In the genomic region with DNA sequence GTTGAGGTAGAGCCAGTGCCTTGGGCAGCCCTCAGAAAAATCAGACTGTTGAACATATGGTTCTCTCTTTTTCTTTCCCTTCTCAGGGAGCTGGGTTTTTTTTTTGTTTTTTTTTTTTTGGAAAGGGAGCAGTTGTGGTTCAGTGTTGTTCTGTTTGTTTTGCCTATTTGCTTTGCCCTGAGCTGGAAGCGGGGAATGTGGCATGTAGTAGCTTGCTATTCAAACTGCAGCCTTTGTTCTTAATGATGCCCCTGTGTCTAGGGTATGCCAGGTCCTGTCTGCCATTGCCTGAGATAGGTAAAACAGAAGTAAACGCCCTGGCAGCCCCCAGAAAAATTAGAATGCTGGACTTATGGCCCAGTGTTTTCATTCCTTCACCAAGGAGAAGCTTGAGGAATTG, we compare ENCODE assay signal across 22 cellular contexts. TPM values are rescaled to one million over a fixed set of nuclear protein-coding genes. Genes with fewer than 3 reads are reported as not detected.
DNase-seq lines count a peak whose midpoint lies in the region; ATAC-seq and TF ChIP-seq lines count a peak whose summit lies in the region.
"Had no signal": no experiment of that assay in that cellular context is flagged by ENCODE, and none has a peak within 500 bp of the region (broad histone marks: within the 10 kb centered on the region; RNA-seq: fewer than 3 reads in every experiment).

No MANE protein-coding gene starts in this region.

- CTCF ChIA-PET in PC-3 (lab: Charles Lee) = no interaction called here
- CTCF ChIA-PET in CD8-positive, alpha-beta memory T cell (lab: Charles Lee) = no interaction called here

- H2AFZ ChIP-seq in PC-3 (ENCODE audit: low read length) = no peak overlapping the region

- intact Hi-C loops in PC-3 (cut with micrococcal nuclease) (no loop called here), left ventricle myocardium inferior (cut with micrococcal nuclease) (no loop called here)

- no peaks in the 10 kb centered on the region for H4K20me1 ChIP-seq in PC-3 (ENCODE audit: low read length)
- H4K20me1 ChIP-seq: BLaER1 had no signal

- H3K9me3 ChIP-seq in PC-3 (ENCODE audit: low read length) (no peaks in the 10 kb centered on the region), left ventricle myocardium inferior (replicated peaks) (no peaks in the 10 kb centered on the region)
- H3K9me3 ChIP-seq in CD8-positive, alpha-beta memory T cell (ENCODE audit: low read length) = no peaks in the 10 kb centered on the region
- H3K9me3 ChIP-seq: BLaER1 had no signal

- H3K36me3 ChIP-seq in PC-3 (ENCODE audit: low read depth, low read length) = no peaks in the 10 kb centered on the region
- no peaks in the 10 kb centered on the region for H3K36me3 ChIP-seq in CD8-positive, alpha-beta memory T cell (ENCODE audit: insufficient read depth, low read length)
- no peaks in the 10 kb centered on the region for H3K36me3 ChIP-seq in left ventricle myocardium inferior
- H3K36me3 ChIP-seq: BLaER1 had no signal

- H3K4me3 Mint-ChIP-seq in CD8-positive, alpha-beta memory T cell = no peak overlapping the region
- H3K4me3 Mint-ChIP-seq: CD4-positive, CD25-positive, alpha-beta regulatory T cell had no signal

- H3K27ac ChIP-seq in PC-3 (ENCODE audit: low read length) = no peak overlapping the region
- H3K27ac ChIP-seq in epithelial cell of prostate = peak overlapping the region; percentile 12
- H3K27ac ChIP-seq in CD8-positive, alpha-beta memory T cell (ENCODE audit: low read depth, low read length) = no peak overlapping the region
- no peak overlapping the region for H3K27ac ChIP-seq in left ventricle myocardium inferior (replicated peaks)
- H3K27ac ChIP-seq: BLaER1, HL-60, SK-N-MC had no signal

- DNase-seq in DMS153 treated with DMSO at 0.1 percent for 48 hours (lab: John Stamatoyannopoulos, UW; ENCODE audit: unreplicated experiment) = peak; percentile 40
- peak; percentile 47 for DNase-seq in NCI-H1105 (lab: John Stamatoyannopoulos, UW)
- peak; percentile 15 for DNase-seq in PC-3
- DNase-seq in epithelial cell of prostate (ENCODE audit: low read depth, low spot score) = peak; percentile 36
- no peak for DNase-seq in GM19238 (ENCODE audit: insufficient read length, low spot score)
- no peak for DNase-seq in CD8-positive, alpha-beta memory T cell
- DNase-seq in left ventricle myocardium inferior = no peak
- no peak for DNase-seq in dedifferentiated amniotic fluid mesenchymal stem cell (ENCODE audit: extremely low spot score)
- DNase-seq: CD4-positive, CD25-positive, alpha-beta regulatory T cell; DMS79 treated with DMSO at 0.1 percent for 48 hours; GF-D8; Karpas-422; NCI-H1092 treated with DMSO at 0.1 percent for 48 hours; NCI-H2029; NCI-H69; SIG-M5 had no signal

- H3K4me1 ChIP-seq in PC-3 (ENCODE audit: insufficient read depth, low read length) (0 out of 2 replicates have a peak, but pooled peaks cover 3% of the 10 kb centered on the region), left ventricle myocardium inferior (no peaks in the 10 kb centered on the region)
- H3K4me1 ChIP-seq in CD8-positive, alpha-beta memory T cell (ENCODE audit: insufficient read depth, low read length) = no peaks in the 10 kb centered on the region
- H3K4me1 ChIP-seq: BLaER1 had no signal

- no TSS peak for BruUV-seq in PC-3 (replicated peaks; lab: Mats Ljungman, UMichigan)

- H3K27me3 ChIP-seq in PC-3 (ENCODE audit: low read length) (no peaks in the 10 kb centered on the region), left ventricle myocardium inferior (ENCODE audit: low read depth) (no peaks in the 10 kb centered on the region)
- H3K27me3 ChIP-seq in CD8-positive, alpha-beta memory T cell (ENCODE audit: insufficient read depth, low read length, poor library complexity, severe bottlenecking) = no peaks in the 10 kb centered on the region
- H3K27me3 ChIP-seq: BLaER1 had no signal

- no peaks in the 10 kb centered on the region for H3K9me3 Mint-ChIP-seq in CD8-positive, alpha-beta memory T cell

- no peaks in the 10 kb centered on the region for H3F3A ChIP-seq in PC-3 (ENCODE audit: low read length, unreplicated experiment)

- no peaks in the 10 kb centered on the region for H3K36me3 Mint-ChIP-seq in CD8-positive, alpha-beta memory T cell
- H3K36me3 Mint-ChIP-seq: CD4-positive, CD25-positive, alpha-beta regulatory T cell had no signal

- no peak for TF ChIP-seq CTCF in PC-3 (conservative IDR thresholded peaks at IDR 0.05; ENCODE audit: low read depth, low read length)
- no peak for TF ChIP-seq CTCF in left ventricle myocardium inferior (IDR thresholded peaks at IDR 0.05; ENCODE audit: borderline replicate concordance)

- peaks cover 9 to 37% of the 10 kb centered on the region in 2 donors for H3K27me3 Mint-ChIP-seq in CD8-positive, alpha-beta memory T cell

- no peaks in the 10 kb centered on the region for H3K79me2 ChIP-seq in PC-3 (ENCODE audit: low read length)

- POLR2A ChIA-PET in PC-3 (lab: Charles Lee; ENCODE audit: unreplicated experiment) = no interaction called here
- POLR2A ChIA-PET in CD8-positive, alpha-beta memory T cell (lab: Charles Lee) = no interaction called here

- no peak for ATAC-seq in PC-3

- no peak overlapping the region for H3K4me2 ChIP-seq in PC-3 (ENCODE audit: low read length)
- H3K4me2 ChIP-seq: BLaER1 had no signal

- no peaks in the 10 kb centered on the region for H3K9me2 ChIP-seq in PC-3 (replicated peaks; ENCODE audit: low read length)

- no peaks in the 10 kb centered on the region for H3K4me1 Mint-ChIP-seq in CD8-positive, alpha-beta memory T cell
- H3K4me1 Mint-ChIP-seq: CD4-positive, CD25-positive, alpha-beta regulatory T cell had no signal

- H3K9ac ChIP-seq in PC-3 (ENCODE audit: low read length) = no peak overlapping the region
- H3K9ac ChIP-seq: BLaER1 had no signal

- H3K27ac Mint-ChIP-seq in CD8-positive, alpha-beta memory T cell = no peak overlapping the region
- H3K27ac Mint-ChIP-seq: CD4-positive, CD25-positive, alpha-beta regulatory T cell had no signal

- H3K4me3 ChIP-seq in PC-3 (ENCODE audit: low read length) (no peak overlapping the region), left ventricle myocardium inferior (no peak overlapping the region)
- H3K4me3 ChIP-seq in CD8-positive, alpha-beta memory T cell (ENCODE audit: low read length) = no peak overlapping the region
- H3K4me3 ChIP-seq: BLaER1, SK-N-MC had no signal

RNA-seq across cellular contexts. Expression of a gene that starts 3.6 kb away (rescaled TPM):
- total RNA-seq in PC-3 (2014; rRNA removed) (not detected in 2 replicates), left ventricle myocardium inferior (0.41 TPM)
- not detected for total RNA-seq in CD8-positive, alpha-beta memory T cell
- polyA plus RNA-seq in CD8-positive, alpha-beta memory T cell = not detected
- total RNA-seq: HT-29; T-helper 1 cell treated with Interleukin-12 subunit alpha and Interleukin-12 subunit beta and Interleukin-4 antibody, amounts not matched to agents 30 ng/mL and 1 ng/mL, for 36 hours had no signal
- polyA plus RNA-seq: AG04450; CD4-positive, CD25-positive, alpha-beta regulatory T cell had no signal

RNA-seq across cellular contexts. Expression of a gene that starts 28.4 kb away (rescaled TPM):
- total RNA-seq in PC-3 (2014; rRNA removed) = not detected in 2 replicates
- not detected for total RNA-seq in CD8-positive, alpha-beta memory T cell
- polyA plus RNA-seq in CD8-positive, alpha-beta memory T cell = 0.60 TPM
- not detected for total RNA-seq in left ventricle myocardium inferior
- total RNA-seq: HT-29; T-helper 1 cell treated with Interleukin-12 subunit alpha and Interleukin-12 subunit beta and Interleukin-4 antibody, amounts not matched to agents 30 ng/mL and 1 ng/mL, for 36 hours had no signal
- polyA plus RNA-seq: AG04450; CD4-positive, CD25-positive, alpha-beta regulatory T cell had no signal

RNA-seq across cellular contexts. Expression of a gene that starts 44.7 kb away (rescaled TPM):
- total RNA-seq in PC-3 (2014; rRNA removed) (not detected in 2 replicates), left ventricle myocardium inferior (not detected)
- not detected for total RNA-seq in CD8-positive, alpha-beta memory T cell
- not detected for polyA plus RNA-seq in CD8-positive, alpha-beta memory T cell
- total RNA-seq: CD4-positive, CD25-positive, alpha-beta regulatory T cell; HT-29; T-helper 1 cell treated with Interleukin-12 subunit alpha and Interleukin-12 subunit beta and Interleukin-4 antibody, amounts not matched to agents 30 ng/mL and 1 ng/mL, for 36 hours had no signal
- polyA plus RNA-seq: AG04450; CD4-positive, CD25-positive, alpha-beta regulatory T cell had no signal

Comparison
In these comparisons a context has a peak if more than half of its experiments do, and no peak if none do; other contexts are left out.
1. DNase-seq: peak in DMS153 treated with DMSO at 0.1 percent for 48 hours (single experiment), NCI-H1105 (single experiment), PC-3 (single experiment) and epithelial cell of prostate (single experiment); none in GM19238 (single experiment), CD8-positive, alpha-beta memory T cell (0 of 5), left ventricle myocardium inferior (single experiment) and dedifferentiated amniotic fluid mesenchymal stem cell (single experiment).